In the genomic region with DNA sequence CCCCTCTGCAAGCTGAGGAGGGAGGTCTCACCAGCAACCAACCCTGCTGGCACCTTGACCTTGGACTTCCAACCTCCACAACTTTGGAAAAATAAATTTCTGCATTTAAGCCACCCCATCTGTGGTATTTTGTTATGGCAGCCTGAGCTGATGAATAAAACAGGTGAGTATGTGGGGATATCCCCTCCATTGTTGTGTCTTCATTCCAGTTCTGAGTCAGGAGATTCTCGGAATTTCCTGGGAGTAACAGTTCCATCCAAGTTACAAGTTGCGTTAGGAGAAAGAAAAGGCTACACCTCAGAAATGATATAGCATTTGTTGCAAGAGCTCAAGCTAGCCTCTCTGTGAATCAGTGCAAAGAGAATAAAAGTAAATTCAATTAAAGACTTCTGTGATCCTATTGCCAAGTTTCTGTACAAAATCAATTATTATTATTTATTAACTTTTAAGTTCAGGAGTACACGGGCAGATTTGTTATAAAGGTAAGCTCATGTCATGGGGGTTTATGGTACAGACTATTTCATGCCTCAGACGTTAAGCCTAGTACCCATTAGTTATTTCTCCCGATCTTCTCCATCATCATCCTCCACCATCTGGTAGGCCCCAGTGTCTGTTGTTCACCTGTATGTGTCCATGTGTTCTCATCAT, we compare ENCODE assay signal across 22 cellular contexts.
DNase-seq lines count a peak whose midpoint lies in the region; ATAC-seq, FAIRE-seq and TF ChIP-seq lines count a peak whose summit lies in the region.
"Had no signal": no experiment of that assay in that cellular context is flagged by ENCODE, and none has a peak within 500 bp of the region (broad histone marks: within the 10 kb centered on the region; RNA-seq: fewer than 3 reads in every experiment).

No MANE protein-coding gene starts in this region.

- DNase-seq in NCI-H226 (peak; percentile 4), bronchial epithelial cell (ENCODE audit: low read depth) (peak; percentile 20), left lobe of liver (ENCODE audit: low spot score) (no peak), T-helper 17 cell (no peak), Peyer's patch (no peak)
- no peak for DNase-seq in activated T-cell treated with anti-CD3 and anti-CD28 coated beads, Interleukin-2, amount 50 U/mL, for 4 hours
- DNase-seq: ACHN; BE2C; C1 segment of cervical spinal cord; CD4-positive, CD25-positive, alpha-beta regulatory T cell; CD8-positive, alpha-beta memory T cell; COR-L47; DMS 273 treated with DMSO at 0.1 percent for 48 hours; DMS53; DND-41; EL; H9; IMR-90 had no signal

- no peaks in the 10 kb centered on the region for H3K27me3 Mint-ChIP-seq in activated T-cell treated with anti-CD3 and anti-CD28 coated beads, Interleukin-2, amount 50 U/mL, for 4 hours (ENCODE audit: low read depth)
- no peaks in the 10 kb centered on the region for H3K27me3 Mint-ChIP-seq in T-helper 17 cell
- H3K27me3 Mint-ChIP-seq: CD8-positive, alpha-beta memory T cell had no signal

- H3K9me3 ChIP-seq in T-helper 17 cell (ENCODE audit: control insufficient read depth, low read length, poor library complexity, severe bottlenecking) (no peaks in the 10 kb centered on the region), Peyer's patch (peaks cover 0 to 6% (median 0%) of the 10 kb centered on the region in 4 donors)
- H3K9me3 ChIP-seq: BE2C had no signal

- TF ChIP-seq POLR2A in Peyer's patch (IDR thresholded peaks at IDR 0.05) = no peak

- H3K4me1 Mint-ChIP-seq in activated T-cell treated with anti-CD3 and anti-CD28 coated beads, Interleukin-2, amount 50 U/mL, for 4 hours (ENCODE audit: low read depth) = no peaks in the 10 kb centered on the region
- H3K4me1 Mint-ChIP-seq in T-helper 17 cell = no peaks in the 10 kb centered on the region
- H3K4me1 Mint-ChIP-seq: CD4-positive, CD25-positive, alpha-beta regulatory T cell; CD8-positive, alpha-beta memory T cell; H9 had no signal

- H3K36me3 Mint-ChIP-seq in activated T-cell treated with anti-CD3 and anti-CD28 coated beads, Interleukin-2, amount 50 U/mL, for 4 hours (ENCODE audit: insufficient read depth) = no peaks in the 10 kb centered on the region
- no peaks in the 10 kb centered on the region for H3K36me3 Mint-ChIP-seq in T-helper 17 cell (ENCODE audit: low read depth)
- H3K36me3 Mint-ChIP-seq: CD4-positive, CD25-positive, alpha-beta regulatory T cell; CD8-positive, alpha-beta memory T cell had no signal

- H3K9me3 Mint-ChIP-seq in activated T-cell treated with anti-CD3 and anti-CD28 coated beads, Interleukin-2, amount 50 U/mL, for 4 hours = peaks cover 6% of the 10 kb centered on the region
- H3K9me3 Mint-ChIP-seq: H9 had no signal

- no peaks in the 10 kb centered on the region for H3K4me1 ChIP-seq in Peyer's patch
- H3K4me1 ChIP-seq: BE2C had no signal

- H3K27me3 ChIP-seq in bronchial epithelial cell (ENCODE audit: control insufficient read depth, insufficient read depth, low read length) (no peaks in the 10 kb centered on the region), Peyer's patch (no peaks in the 10 kb centered on the region)
- H3K27me3 ChIP-seq: BE2C had no signal

- FAIRE-seq in bronchial epithelial cell (lab: Jason Lieb, UNC) = no peak
- FAIRE-seq: A204.1, GM12878, H1 had no signal

- no peak overlapping the region for H3K4me3 Mint-ChIP-seq in activated T-cell treated with anti-CD3 and anti-CD28 coated beads, Interleukin-2, amount 50 U/mL, for 4 hours
- no peak overlapping the region for H3K4me3 Mint-ChIP-seq in T-helper 17 cell
- H3K4me3 Mint-ChIP-seq: CD4-positive, CD25-positive, alpha-beta regulatory T cell; CD8-positive, alpha-beta memory T cell; H9 had no signal

- H3K27ac ChIP-seq in Peyer's patch = no peak overlapping the region
- H3K27ac ChIP-seq: HL-60 had no signal

- ATAC-seq in left lobe of liver (peak; percentile 85), T-helper 17 cell (no peak)
- ATAC-seq in activated T-cell treated with anti-CD3 and anti-CD28 coated beads, Interleukin-2, amount 50 U/mL, for 4 hours = no peak
- ATAC-seq: GM12878 had no signal

- H3K27ac Mint-ChIP-seq in T-helper 17 cell = no peak overlapping the region
- H3K27ac Mint-ChIP-seq: CD4-positive, CD25-positive, alpha-beta regulatory T cell; CD8-positive, alpha-beta memory T cell; H9 had no signal

- H3K36me3 ChIP-seq in bronchial epithelial cell (ENCODE audit: control insufficient read depth, insufficient read depth, low read length) = no peaks in the 10 kb centered on the region
- no peaks in the 10 kb centered on the region for H3K36me3 ChIP-seq in Peyer's patch
- H3K36me3 ChIP-seq: BE2C had no signal

- TF ChIP-seq CTCF in bronchial epithelial cell (IDR thresholded peaks at IDR 0.05; ENCODE audit: insufficient read depth, low read length, severe bottlenecking) (no peak), Peyer's patch (IDR thresholded peaks at IDR 0.05) (no peak)

- H3K4me3 ChIP-seq in bronchial epithelial cell (ENCODE audit: low read depth, low read length) (no peak overlapping the region), Peyer's patch (no peak overlapping the region)
- H3K4me3 ChIP-seq: GM12878 had no signal

Comparison
In these comparisons a context has a peak if more than half of its experiments do, and no peak if none do; other contexts are left out.
1. DNase-seq: peak in NCI-H226 (single experiment) and bronchial epithelial cell (single experiment); none in left lobe of liver (single experiment), activated T-cell treated with anti-CD3 and anti-CD28 coated beads, Interleukin-2, amount 50 U/mL, for 4 hours (single experiment), T-helper 17 cell (0 of 3) and Peyer's patch (0 of 3).